ENCODE assay signal across 25 cellular contexts in the genomic region with DNA sequence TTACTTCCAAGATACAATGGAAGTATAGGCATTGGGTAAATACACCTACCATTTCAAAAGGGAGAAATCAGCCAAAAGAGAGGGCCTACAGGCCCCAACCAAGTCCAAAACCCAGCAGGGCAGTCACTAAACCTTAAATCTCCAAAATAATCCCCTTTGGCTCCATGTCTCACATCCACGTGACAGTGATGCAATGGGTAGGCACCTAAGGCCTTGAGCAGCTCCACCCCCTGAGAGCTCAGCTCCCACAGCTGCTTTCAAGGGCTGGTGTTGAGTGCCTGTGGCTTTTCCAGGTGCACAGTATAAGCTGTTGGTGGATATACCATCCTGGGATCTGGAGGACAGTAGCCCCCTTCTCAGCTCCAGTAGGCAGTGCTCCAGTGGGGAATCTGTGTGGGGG.
"Had no signal": no experiment of that assay in that cellular context is flagged by ENCODE, and none has a peak within 500 bp of the region (broad histone marks: within the 10 kb centered on the region; RNA-seq: fewer than 3 reads in every experiment).

No MANE protein-coding gene starts in this region.

- H3K27me3 ChIP-seq: dorsolateral prefrontal cortex, esophagus squamous epithelium, gastrocnemius medialis, heart right ventricle, left lung had no signal

- FAIRE-seq: colon, islet of Langerhans, keratinocyte had no signal

- H3K4me1 ChIP-seq: esophagus squamous epithelium, gastrocnemius medialis, heart right ventricle, left lung, lower lobe of right lung had no signal

- DNase-seq: dermis blood vessel endothelial cell; dorsolateral prefrontal cortex; effector CD4-positive, alpha-beta T cell; effector memory CD4-positive, alpha-beta T cell; esophagus squamous epithelium; foreskin fibroblast; foreskin melanocyte; gastrocnemius medialis; glutamatergic neuron; head of caudate nucleus; heart right ventricle; hippocampal formation; left cardiac atrium; left lung; left ventricle myocardium superior; lower lobe of right lung; mesendoderm; midbrain; naive thymus-derived CD4-positive, alpha-beta T cell; natural killer cell had no signal

- H3K9me3 ChIP-seq: esophagus squamous epithelium, gastrocnemius medialis, heart right ventricle, left lung, lower lobe of right lung had no signal

- H3K4me3 ChIP-seq: coronary artery, dorsolateral prefrontal cortex, esophagus squamous epithelium, gastrocnemius medialis, heart right ventricle, left lung, lower lobe of right lung had no signal

- H3K36me3 ChIP-seq: esophagus squamous epithelium, gastrocnemius medialis, heart right ventricle, left lung, lower lobe of right lung had no signal

- H3K27ac ChIP-seq: coronary artery, dorsolateral prefrontal cortex, epithelial cell of prostate, esophagus squamous epithelium, gastrocnemius medialis, heart right ventricle, left lung, lower lobe of right lung had no signal

- ATAC-seq: gastrocnemius medialis; heart right ventricle; left cardiac atrium; left lung; left ventricle myocardium superior; lower lobe of right lung; naive thymus-derived CD4-positive, alpha-beta T cell; natural killer cell had no signal
